Comparison of ENCODE assay signal across 22 cellular contexts in the genomic region with DNA sequence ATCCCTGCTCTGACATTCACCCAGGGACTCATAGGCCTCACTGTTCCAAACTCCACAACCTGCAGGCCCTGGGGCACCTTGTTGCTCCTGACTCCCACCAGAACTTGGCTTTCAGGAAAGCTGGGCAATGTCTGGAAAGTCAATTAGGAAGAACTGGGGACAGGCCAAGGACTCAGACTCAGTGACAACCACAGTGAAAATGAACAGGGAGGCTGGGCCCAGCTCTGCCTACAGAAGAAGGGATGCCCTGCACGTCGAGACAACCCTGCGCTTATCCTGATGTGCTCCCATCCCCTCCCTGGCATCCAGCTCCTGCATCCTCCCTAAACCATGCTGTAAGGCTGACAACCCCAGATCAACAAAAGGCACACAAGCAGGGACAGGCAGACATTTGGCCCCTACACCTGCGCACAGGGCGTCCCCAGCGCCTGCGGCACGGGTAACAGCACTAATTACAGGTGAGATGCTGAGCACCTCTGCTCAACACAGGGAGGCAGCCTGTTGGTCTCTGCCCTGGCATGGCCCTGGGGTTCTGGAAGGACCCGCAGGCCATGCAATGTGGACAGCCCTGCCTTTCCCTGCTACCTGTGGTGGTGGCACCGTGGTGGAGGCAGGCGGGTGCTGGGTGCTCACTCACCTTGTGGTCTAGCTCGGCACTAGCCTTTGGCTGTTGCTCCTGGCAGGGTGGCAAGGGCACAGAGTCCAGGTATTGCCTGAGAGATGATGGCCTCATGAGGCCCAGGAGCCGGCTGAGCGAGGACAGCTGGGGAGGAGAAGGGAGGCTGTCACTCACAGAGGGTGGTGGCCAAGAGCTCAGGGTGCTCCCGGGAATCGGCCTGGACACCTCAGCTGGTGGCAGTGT. TPM values are rescaled to one million over a fixed set of nuclear protein-coding genes. Genes with fewer than 3 reads are reported as not detected.
DNase-seq lines count a peak whose midpoint lies in the region; ATAC-seq and TF ChIP-seq lines count a peak whose summit lies in the region.
"Had no signal": no experiment of that assay in that cellular context is flagged by ENCODE, and none has a peak within 500 bp of the region (broad histone marks: within the 10 kb centered on the region; RNA-seq: fewer than 3 reads in every experiment).

No MANE protein-coding gene starts in this region.

- H3K79me2 ChIP-seq in mammary epithelial cell (ENCODE audit: insufficient read depth, low read length): no peaks in the 10 kb centered on the region

- H3K4me2 ChIP-seq in mammary epithelial cell (ENCODE audit: insufficient read depth, low read depth, low read length): no peak overlapping the region
- H3K4me2 ChIP-seq: PC-9 had no signal

- dilution Hi-C loops in mammary epithelial cell (cut with HindIII; ENCODE audit: low sequenced_read_pairs): no loop called here

- intact Hi-C loops in mammary epithelial cell (cut with micrococcal nuclease): no loop called here

- H3K4me3 Mint-ChIP-seq in central memory CD8-positive, alpha-beta T cell: no peak overlapping the region
- H3K4me3 Mint-ChIP-seq: natural killer cell treated with Interleukin-12 subunit alpha and Interleukin-12 subunit beta and Interleukin-15 and Interleukin-18, amount 100 ng/mL, for 72 hours had no signal

- H3K36me3 ChIP-seq in muscle layer of colon (ENCODE audit: insufficient read depth, low read length) (no peaks in the 10 kb centered on the region), suprapubic skin (no peaks in the 10 kb centered on the region), mammary epithelial cell (ENCODE audit: insufficient read depth, low read length) (no peaks in the 10 kb centered on the region)
- H3K36me3 ChIP-seq: cardiac muscle cell, thyroid gland had no signal

- DNase-seq in DMS53 (lab: John Stamatoyannopoulos, UW) (peak; percentile 59), DMS53 treated with DMSO at 0.1 percent for 48 hours (lab: John Stamatoyannopoulos, UW; ENCODE audit: unreplicated experiment) (no peak), suprapubic skin (ENCODE audit: low spot score in 2 of 2) (no peak), mammary epithelial cell (no peak), KG1 (lab: John Stamatoyannopoulos, UW) (no peak)
- no peak for DNase-seq in central memory CD8-positive, alpha-beta T cell (ENCODE audit: low spot score in 2 of 2)
- DNase-seq: activated effector memory CD4-positive, alpha-beta T cell treated with anti-CD3 and anti-CD28 coated beads, Interleukin-2, amount 50 U/mL, for 16 hours; AML-193; foreskin melanocyte; islet precursor cell; NCI-H187 treated with DMSO at 0.1 percent for 48 hours; NCI-H2227 treated with DMSO at 0.1 percent for 48 hours; NCI-H82; PC-9; SHP77 treated with DMSO at 0.1 percent for 48 hours; thyroid gland had no signal

- no peak overlapping the region for H3K9ac ChIP-seq in muscle layer of colon (ENCODE audit: low read length)
- no peak overlapping the region for H3K9ac ChIP-seq in mammary epithelial cell (ENCODE audit: insufficient read depth, low read length)

- H3K9me3 ChIP-seq in muscle layer of colon (ENCODE audit: low read length): no peaks in the 10 kb centered on the region
- no peaks in the 10 kb centered on the region for H3K9me3 ChIP-seq in suprapubic skin
- H3K9me3 ChIP-seq in mammary epithelial cell (replicated peaks; ENCODE audit: insufficient read depth, low read length): no peaks in the 10 kb centered on the region
- H3K9me3 ChIP-seq: thyroid gland had no signal

- peaks cover 44% of the 10 kb centered on the region for H3K4me1 Mint-ChIP-seq in central memory CD8-positive, alpha-beta T cell

- no peaks in the 10 kb centered on the region for H4K20me1 ChIP-seq in mammary epithelial cell (ENCODE audit: insufficient read depth, low read length)

- H3K4me1 ChIP-seq in muscle layer of colon (ENCODE audit: insufficient read depth, low read length): peaks cover 59% of the 10 kb centered on the region
- H3K4me1 ChIP-seq in suprapubic skin: peaks cover 89% of the 10 kb centered on the region
- H3K4me1 ChIP-seq in mammary epithelial cell (ENCODE audit: insufficient read depth, low read length): peaks cover 30% of the 10 kb centered on the region

- no peak for TF ChIP-seq EP300 in suprapubic skin (IDR thresholded peaks at IDR 0.05)

- no peaks in the 10 kb centered on the region for H3K27me3 Mint-ChIP-seq in central memory CD8-positive, alpha-beta T cell
- H3K27me3 Mint-ChIP-seq: natural killer cell treated with Interleukin-12 subunit alpha and Interleukin-12 subunit beta and Interleukin-15 and Interleukin-18, amount 100 ng/mL, for 72 hours had no signal

- 72% methylated on average over 4 of the region's 16 CpGs for WGBS in suprapubic skin
- whole genome bisulfite sequencing in mammary epithelial cell (ENCODE audit: low coverage, missing lambda C conversion rate): 83% methylated on average over 11 of the region's 16 CpGs

- no peaks in the 10 kb centered on the region for H3K9me3 Mint-ChIP-seq in central memory CD8-positive, alpha-beta T cell
- H3K9me3 Mint-ChIP-seq: natural killer cell treated with Interleukin-12 subunit alpha and Interleukin-12 subunit beta and Interleukin-15 and Interleukin-18, amount 100 ng/mL, for 72 hours had no signal

- no TSS peak for BruUV-seq in mammary epithelial cell (replicated peaks; lab: Mats Ljungman, UMichigan)

- TF ChIP-seq CTCF in suprapubic skin (IDR thresholded peaks at IDR 0.05): no peak
- no peak for TF ChIP-seq CTCF in mammary epithelial cell (conservative IDR thresholded peaks at IDR 0.05 in 1 of 2, IDR thresholded peaks at IDR 0.05 in 1 of 2; ENCODE audit: extremely low read depth in 1 of 2, insufficient read depth in 1 of 2, low read depth in 1 of 2, low read length in 2 of 2)

- CTCF ChIA-PET in mammary epithelial cell (lab: Charles Lee; ENCODE audit: low non-redundant PET): no interaction called here

- H3K27ac Mint-ChIP-seq in central memory CD8-positive, alpha-beta T cell (ENCODE audit: low read depth): peak overlapping the region; percentile 84
- H3K27ac Mint-ChIP-seq: natural killer cell treated with Interleukin-12 subunit alpha and Interleukin-12 subunit beta and Interleukin-15 and Interleukin-18, amount 100 ng/mL, for 72 hours had no signal

- in situ Hi-C loops in mammary epithelial cell (cut with MboI; ENCODE audit: low sequenced_read_pairs in 2 of 2): no loop called here

- no peak overlapping the region for H3K4me3 ChIP-seq in muscle layer of colon (ENCODE audit: low read depth in 1 of 2, low read length in 2 of 2)
- H3K4me3 ChIP-seq in suprapubic skin: no peak overlapping the region
- no peak overlapping the region for H3K4me3 ChIP-seq in mammary epithelial cell (replicated peaks in 1 of 3; ENCODE audit: insufficient read depth in 1 of 3, low read depth in 2 of 3, low read length in 3 of 3)
- H3K4me3 ChIP-seq: cardiac muscle cell, PC-9, thyroid gland had no signal

- no peak overlapping the region for H2AFZ ChIP-seq in mammary epithelial cell (ENCODE audit: low read depth, low read length)
- H2AFZ ChIP-seq: PC-9 had no signal

- no peak for ATAC-seq in central memory CD8-positive, alpha-beta T cell (replicated peaks; ENCODE audit: extremely low read depth, poor library complexity, severe bottlenecking)
- ATAC-seq in HG03159 (IDR thresholded peaks at IDR 0.05; ENCODE audit: unreplicated experiment): no peak

- H3K36me3 Mint-ChIP-seq in central memory CD8-positive, alpha-beta T cell (ENCODE audit: insufficient read depth): peaks cover 4% of the 10 kb centered on the region
- H3K36me3 Mint-ChIP-seq: natural killer cell treated with Interleukin-12 subunit alpha and Interleukin-12 subunit beta and Interleukin-15 and Interleukin-18, amount 100 ng/mL, for 72 hours had no signal

- H3K27me3 ChIP-seq in muscle layer of colon (ENCODE audit: control insufficient read depth in 1 of 2, insufficient read depth in 2 of 2, low read length in 2 of 2) (no peaks in the 10 kb centered on the region), suprapubic skin (no peaks in the 10 kb centered on the region), mammary epithelial cell (ENCODE audit: insufficient read depth, low read length) (no peaks in the 10 kb centered on the region)
- H3K27me3 ChIP-seq: cardiac muscle cell, thyroid gland had no signal

- H3K27ac ChIP-seq in muscle layer of colon (ENCODE audit: low read depth, low read length): peak overlapping the region; percentile 39
- H3K27ac ChIP-seq in suprapubic skin: peak overlapping the region; percentile 42
- H3K27ac ChIP-seq in mammary epithelial cell (ENCODE audit: insufficient read depth, low read depth, low read length): no peak overlapping the region
- H3K27ac ChIP-seq: 22Rv1, cardiac muscle cell, epithelial cell of prostate, PC-9, thyroid gland had no signal

- TF ChIP-seq POLR2A in suprapubic skin (IDR thresholded peaks at IDR 0.05): no peak

RNA-seq across cellular contexts. Expression of a gene that starts 23.6 kb away (rescaled TPM):
- total RNA-seq in suprapubic skin (10 to 100 TPM; 15.7 to 28.2 (median 23.5) TPM), mammary epithelial cell (10 to 100 TPM; 13.2 to 14.0 TPM)
- polyA plus RNA-seq in mammary epithelial cell: 6.9 TPM
- polyA minus RNA-seq in mammary epithelial cell: 7.3 TPM

RNA-seq across cellular contexts. Expression of a gene that starts 35.7 kb away (rescaled TPM):
- total RNA-seq in suprapubic skin (10 to 100 TPM; 16.1 to 22.1 (median 20.6) TPM), mammary epithelial cell (10 to 100 TPM in 1 of 2 donors, 1 to 10 TPM in 1; 7.8 to 12.3 TPM)
- polyA plus RNA-seq in mammary epithelial cell: 13.8 TPM
- 2.8 TPM for polyA minus RNA-seq in mammary epithelial cell

RNA-seq across cellular contexts. Expression of a gene that starts 49.7 kb away (rescaled TPM):
- total RNA-seq in suprapubic skin: 10 to 100 TPM in 1 of 4 donors, 1 to 10 TPM in 3; 6.1 to 22.3 (median 7.2) TPM
- 1 to 10 TPM in 1 of 2 donors, under 1 TPM in 1; 0.82 to 1.7 TPM for total RNA-seq in mammary epithelial cell
- 0.49 TPM for polyA plus RNA-seq in mammary epithelial cell
- polyA minus RNA-seq in mammary epithelial cell: 0.36 TPM
